ENCODE assay signal across 16 cellular contexts in the genomic region with DNA sequence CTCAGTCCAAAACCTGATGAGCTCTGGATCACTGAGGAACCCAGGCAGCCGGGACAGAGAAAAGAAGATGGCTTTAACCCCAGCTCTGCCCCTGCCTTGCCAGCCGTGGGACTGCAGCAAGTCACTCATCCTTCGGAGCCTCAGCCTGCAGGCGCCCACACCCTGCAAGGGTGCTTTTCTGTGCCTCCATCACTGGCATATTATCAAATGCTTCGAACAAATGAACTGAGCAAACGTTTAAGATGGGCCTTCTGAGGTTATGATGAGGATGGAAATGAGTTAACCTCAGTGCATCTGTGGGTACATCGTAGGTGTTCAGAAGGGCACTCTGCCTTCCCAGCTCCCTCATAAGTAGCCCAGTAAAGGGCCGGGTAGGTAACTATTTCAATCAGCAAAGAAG.
DNase-seq lines count a peak whose midpoint lies in the region; ATAC-seq lines count a peak whose summit lies in the region.
"Had no signal": no experiment of that assay in that cellular context is flagged by ENCODE, and none has a peak within 500 bp of the region (broad histone marks: within the 10 kb centered on the region; RNA-seq: fewer than 3 reads in every experiment).

No MANE protein-coding gene starts in this region.

- H3K4me2 ChIP-seq in trophoblast cell (ENCODE audit: low read length): no peak overlapping the region
- H3K4me2 ChIP-seq: A549 had no signal

- H3K9me3 ChIP-seq in trophoblast cell (ENCODE audit: insufficient read depth, low read depth, low read length): no peaks in the 10 kb centered on the region
- H3K9me3 ChIP-seq: A549, lower lobe of right lung had no signal

- no peak overlapping the region for H2BK120ac ChIP-seq in trophoblast cell (ENCODE audit: insufficient read depth, low read length, poor library complexity)

- H3K27ac ChIP-seq in trophoblast cell (ENCODE audit: low read depth, low read length): no peak overlapping the region
- H3K27ac ChIP-seq: GM23248, lower lobe of right lung, SK-N-MC had no signal

- no peaks in the 10 kb centered on the region for H3K9me3 Mint-ChIP-seq in activated T-cell treated with anti-CD3 and anti-CD28 coated beads, Interleukin-2, amount 50 U/mL, for 24 hours
- H3K9me3 Mint-ChIP-seq in T-cell: no peaks in the 10 kb centered on the region
- H3K9me3 Mint-ChIP-seq in immature natural killer cell: no peaks in the 10 kb centered on the region
- H3K9me3 Mint-ChIP-seq: naive thymus-derived CD8-positive, alpha-beta T cell had no signal

- H3K79me1 ChIP-seq in trophoblast cell (ENCODE audit: low read length): peaks cover 2% of the 10 kb centered on the region

- peak overlapping the region; percentile 85 for H3K27ac Mint-ChIP-seq in activated T-cell treated with anti-CD3 and anti-CD28 coated beads, Interleukin-2, amount 50 U/mL, for 24 hours
- H3K27ac Mint-ChIP-seq in T-cell: peak overlapping the region; percentile 78 to 81
- peak overlapping the region; percentile 20 to 79 (median 55) for H3K27ac Mint-ChIP-seq in immature natural killer cell

- WGBS in trophoblast cell (ENCODE audit: extremely low coverage, insufficient coverage, insufficient read length): no CpG with 5 or more reads among the region's 8 CpGs

- no peak overlapping the region for H3K18ac ChIP-seq in trophoblast cell (ENCODE audit: low read length)

- no peak overlapping the region for H2AFZ ChIP-seq in trophoblast cell (ENCODE audit: insufficient read depth, low read length, poor library complexity)
- H2AFZ ChIP-seq: GM23248 had no signal

- H3K36me3 ChIP-seq in trophoblast cell (ENCODE audit: control insufficient read depth in 1 of 2, insufficient read depth in 2 of 2, low read length in 2 of 2): peaks cover 7 to 12% of the 10 kb centered on the region in 2 experiments
- H3K36me3 ChIP-seq: lower lobe of right lung had no signal

- H2AK5ac ChIP-seq in trophoblast cell (ENCODE audit: low read length): no peak overlapping the region

- H2BK12ac ChIP-seq in trophoblast cell (ENCODE audit: low read length): no peak overlapping the region

- no peak overlapping the region for H3K14ac ChIP-seq in trophoblast cell (ENCODE audit: low read length)

- peaks cover 97% of the 10 kb centered on the region for H3K36me3 Mint-ChIP-seq in activated T-cell treated with anti-CD3 and anti-CD28 coated beads, Interleukin-2, amount 50 U/mL, for 24 hours (ENCODE audit: low read depth)
- H3K36me3 Mint-ChIP-seq in T-cell (peaks cover 45% of the 10 kb centered on the region), immature natural killer cell (peaks cover 12 to 30% (median 19%) of the 10 kb centered on the region in 3 donors)

- DNase-seq in activated T-cell treated with anti-CD3 and anti-CD28 coated beads, Interleukin-2, amount 50 U/mL, for 24 hours: no peak
- no peak for DNase-seq in activated T-cell treated with anti-CD3 and anti-CD28 coated beads, Interleukin-2, amount 50 U/mL, for 1 hour
- DNase-seq in T-cell: no peak
- DNase-seq in immature natural killer cell: no peak
- no peak for DNase-seq in stimulated activated naive CD8-positive, alpha-beta T cell treated with anti-CD3 and anti-CD28 coated beads, Interleukin-15, Interleukin-2, amounts not matched to agents 100 U/mL and 50 U/mL, for 24 hours
- DNase-seq in trophoblast cell: no peak
- DNase-seq in midbrain (lab: John Stamatoyannopoulos, UW): no peak
- no peak for DNase-seq in NCI-H1694 (lab: John Stamatoyannopoulos, UW)
- DNase-seq: activated CD4-positive, alpha-beta T cell treated with anti-CD3 and anti-CD28 coated beads for 4 hours; naive thymus-derived CD8-positive, alpha-beta T cell; NCI-H526 treated with DMSO at 0.1 percent for 48 hours; T1000 had no signal

- no peaks in the 10 kb centered on the region for H3K27me3 ChIP-seq in trophoblast cell (ENCODE audit: insufficient read depth, low read length)

- no peak overlapping the region for H3K23ac ChIP-seq in trophoblast cell (ENCODE audit: low read length)

- POLR2A ChIA-PET in T-cell (lab: Charles Lee): no interaction called here

- H4K12ac ChIP-seq in trophoblast cell (ENCODE audit: low read depth, low read length): no peak overlapping the region

- no peak overlapping the region for H3K9ac ChIP-seq in trophoblast cell (ENCODE audit: low read length)

- H3K79me2 ChIP-seq in trophoblast cell (ENCODE audit: control insufficient read depth, insufficient read depth, low read length, poor library complexity): no peaks in the 10 kb centered on the region

- CTCF ChIA-PET in T-cell (lab: Charles Lee): interaction anchor here in 1 of 2 donors (0.5 kb wide), 1 partner anchor 591 kb away, joined by 3 read pairs; no protein-coding TSS in a partner anchor

- no peak overlapping the region for H4K91ac ChIP-seq in trophoblast cell (ENCODE audit: low read depth, low read length)

- no peak for ATAC-seq in T-cell (replicated peaks in 1 of 4)
- ATAC-seq in stimulated activated naive CD8-positive, alpha-beta T cell treated with anti-CD3 and anti-CD28 coated beads, Interleukin-15, Interleukin-2, amounts not matched to agents 100 U/mL and 50 U/mL, for 24 hours: peak; percentile 61
- ATAC-seq: naive thymus-derived CD8-positive, alpha-beta T cell had no signal

- H3K4me3 ChIP-seq in trophoblast cell (ENCODE audit: low read depth, low read length): no peak overlapping the region
- H3K4me3 ChIP-seq: A549, GM23248, lower lobe of right lung, SK-N-MC had no signal

- H3K4me1 Mint-ChIP-seq in activated T-cell treated with anti-CD3 and anti-CD28 coated beads, Interleukin-2, amount 50 U/mL, for 24 hours (ENCODE audit: low read depth): peaks cover 36% of the 10 kb centered on the region
- H3K4me1 Mint-ChIP-seq in T-cell (peaks cover 4 to 37% (median 11%) of the 10 kb centered on the region in 3 donors), immature natural killer cell (peaks cover 40 to 46% of the 10 kb centered on the region in 2 donors)

- H4K8ac ChIP-seq in trophoblast cell (ENCODE audit: low read depth, low read length): no peak overlapping the region

- H2BK5ac ChIP-seq in trophoblast cell (ENCODE audit: low read depth, low read length, poor library complexity): no peak overlapping the region

- H3K27me3 Mint-ChIP-seq in activated T-cell treated with anti-CD3 and anti-CD28 coated beads, Interleukin-2, amount 50 U/mL, for 24 hours: no peaks in the 10 kb centered on the region
- H3K27me3 Mint-ChIP-seq in T-cell (no peaks in the 10 kb centered on the region), immature natural killer cell (ENCODE audit: low read depth in 3 of 3) (peaks cover 0 to 11% (median 2%) of the 10 kb centered on the region in 3 donors)
- H3K27me3 Mint-ChIP-seq: naive thymus-derived CD8-positive, alpha-beta T cell had no signal

- no peak overlapping the region for H3K4me3 Mint-ChIP-seq in activated T-cell treated with anti-CD3 and anti-CD28 coated beads, Interleukin-2, amount 50 U/mL, for 24 hours
- no peak overlapping the region for H3K4me3 Mint-ChIP-seq in T-cell
- no peak overlapping the region for H3K4me3 Mint-ChIP-seq in immature natural killer cell
- H3K4me3 Mint-ChIP-seq: naive thymus-derived CD8-positive, alpha-beta T cell had no signal

- H3K4me1 ChIP-seq in trophoblast cell (ENCODE audit: control insufficient read depth in 1 of 2, insufficient read depth in 2 of 2, low read length in 2 of 2): peaks cover 8 to 10% of the 10 kb centered on the region in 2 experiments
- H3K4me1 ChIP-seq: A549, lower lobe of right lung had no signal

- H3K4ac ChIP-seq in trophoblast cell (ENCODE audit: low read depth, low read length): no peak overlapping the region
